8 cellular contexts compared by ENCODE assay signal in the genomic region with DNA sequence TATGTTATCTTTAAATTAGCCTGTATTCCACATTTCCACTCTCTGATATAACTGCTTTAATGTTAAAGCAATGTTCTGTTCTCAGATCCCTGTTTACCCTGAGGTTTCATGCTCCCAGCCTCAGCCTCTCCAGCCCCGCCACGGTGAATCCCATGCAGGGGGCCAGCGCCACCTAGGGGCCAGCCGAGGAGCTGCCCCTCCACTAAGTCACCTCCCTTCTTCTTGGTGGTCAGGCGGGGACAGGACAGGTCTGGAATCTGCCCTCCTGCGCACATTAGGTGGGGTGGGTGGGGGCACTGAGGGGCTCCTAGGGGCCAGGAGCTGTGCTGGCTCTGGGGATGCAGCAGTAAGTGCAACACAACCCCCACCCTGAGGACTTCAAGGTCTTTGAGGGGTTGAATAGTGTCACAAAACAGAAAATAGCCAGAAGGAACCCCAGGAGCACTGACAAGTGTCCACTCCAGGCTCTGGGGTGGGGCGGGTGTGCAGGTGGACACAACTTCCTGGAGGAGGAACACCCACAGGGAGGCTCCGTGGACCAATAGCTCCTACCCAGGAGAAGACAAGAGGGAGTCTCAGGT.
DNase-seq lines count a peak whose midpoint lies in the region; ATAC-seq and TF ChIP-seq lines count a peak whose summit lies in the region.

No MANE protein-coding gene starts in this region.

- peak; percentile 98 for TF ChIP-seq CTCF in HFFc6 (IDR thresholded peaks at IDR 0.05)

- H3K36me3 Mint-ChIP-seq in HFFc6 (ENCODE audit: low read depth) = no peaks in the 10 kb centered on the region

- no peak for ATAC-seq in GM19328 (IDR thresholded peaks at IDR 0.05; ENCODE audit: unreplicated experiment)

- peak; percentile 56 for DNase-seq in COLO668 (lab: John Stamatoyannopoulos, UW; ENCODE audit: unreplicated experiment)
- DNase-seq in HFFc6 = peak; percentile 65
- peak; percentile 49 for DNase-seq in NCI-H460 (ENCODE audit: extremely low read depth, low read depth)
- peak; percentile 70 for DNase-seq in activated CD4-positive, alpha-beta T cell treated with anti-CD3 and anti-CD28 coated beads for 1 hour
- peak; percentile 65 for DNase-seq in central memory CD4-positive, alpha-beta T cell
- DNase-seq in left kidney (ENCODE audit: low read depth, low spot score) = peak; percentile 86
- DNase-seq in stimulated activated CD4-positive, alpha-beta T cell treated with anti-CD3 and anti-CD28 coated beads, Interleukin-4, amount 100 ng/mL, for 1 hour = peak; percentile 85

- H3K4me3 Mint-ChIP-seq in HFFc6 = no peak overlapping the region

- peaks cover 42% of the 10 kb centered on the region for H3K4me1 Mint-ChIP-seq in HFFc6 (ENCODE audit: low read depth)

- H3K27me3 Mint-ChIP-seq in HFFc6 (ENCODE audit: insufficient read depth) = peaks cover 14% of the 10 kb centered on the region

- no peaks in the 10 kb centered on the region for H3K9me3 Mint-ChIP-seq in HFFc6

- H3K27ac Mint-ChIP-seq in HFFc6 = no peak overlapping the region
